ENCODE assay signal across 8 cellular contexts in genomic region chr11:133927690-133928627, GRCh38. TPM values are rescaled to one million over a fixed set of nuclear protein-coding genes. Genes with fewer than 3 reads are reported as not detected.
DNase-seq lines count a peak whose midpoint lies in the region; ATAC-seq lines count a peak whose summit lies in the region.

No MANE protein-coding gene starts in this region.

- peak; percentile 18 to 46 for DNase-seq in AML-193 (lab: John Stamatoyannopoulos, UW)
- peak; percentile 69 for DNase-seq in NCI-H2196 treated with DMSO at 0.1 percent for 48 hours (lab: John Stamatoyannopoulos, UW; ENCODE audit: unreplicated experiment)
- DNase-seq in activated CD4-positive, alpha-beta T cell treated with anti-CD3 and anti-CD28 coated beads, Interleukin-2, amount 50 U/mL, for 24 hours (ENCODE audit: low read depth in 1 of 2, low spot score in 1 of 2), result peak; percentile 51 to 58
- DNase-seq in mesendoderm, result peak; percentile 80
- peak; percentile 36 to 59 for DNase-seq in stimulated activated CD8-positive, alpha-beta memory T cell treated with anti-CD3 and anti-CD28 coated beads, Interleukin-2, amount 100 ng/mL, for 48 hours (ENCODE audit: low read depth in 2 of 2)

- H3K23ac ChIP-seq in mesendoderm (ENCODE audit: low read length), result no peak overlapping the region

- peak overlapping the region; percentile 37 for H2AK5ac ChIP-seq in mesendoderm (ENCODE audit: low read length)

- no peaks in the 10 kb centered on the region for H3K36me3 ChIP-seq in duodenal mucosa (ENCODE audit: control insufficient read depth in 1 of 2, insufficient read depth in 2 of 2, low read length in 2 of 2)
- no peaks in the 10 kb centered on the region for H3K36me3 ChIP-seq in mesendoderm (ENCODE audit: control insufficient read depth, insufficient read depth, low read length)

- H3K79me2 ChIP-seq in mesendoderm (ENCODE audit: control insufficient read depth, insufficient read depth, low read length), result no peaks in the 10 kb centered on the region

- H4K5ac ChIP-seq in mesendoderm (ENCODE audit: low read length), result no peak overlapping the region

- no peak overlapping the region for H2BK5ac ChIP-seq in mesendoderm (ENCODE audit: low read length)

- H3K27ac ChIP-seq in duodenal mucosa (ENCODE audit: low read depth, low read length) (no peak overlapping the region), mesendoderm (ENCODE audit: low read depth, low read length) (no peak overlapping the region)

- no peak overlapping the region for H3K4me2 ChIP-seq in mesendoderm (ENCODE audit: low read length)

- H2BK15ac ChIP-seq in mesendoderm (replicated peaks; ENCODE audit: low read depth), result no peak overlapping the region

- no peak overlapping the region for H3K4ac ChIP-seq in mesendoderm (ENCODE audit: low read depth, low read length)

- no peak overlapping the region for H2BK120ac ChIP-seq in mesendoderm (ENCODE audit: low read depth, low read length)

- H3K79me1 ChIP-seq in mesendoderm (ENCODE audit: low read length), result no peaks in the 10 kb centered on the region

- no CpG with 5 or more reads among the region's 36 CpGs for WGBS in mesendoderm (ENCODE audit: extremely low coverage, insufficient coverage, low lambda C conversion rate)

- H3K18ac ChIP-seq in mesendoderm (ENCODE audit: low read length), result no peak overlapping the region

- H3K4me3 ChIP-seq in duodenal mucosa (ENCODE audit: low read depth in 1 of 2, low read length in 2 of 2) (peak overlapping the region; percentile 34 to 44), mesendoderm (ENCODE audit: low read length) (no peak overlapping the region)

- no peaks in the 10 kb centered on the region for H3K27me3 ChIP-seq in duodenal mucosa (ENCODE audit: control insufficient read depth in 1 of 2, insufficient read depth in 2 of 2, low read length in 2 of 2)
- no peaks in the 10 kb centered on the region for H3K27me3 ChIP-seq in mesendoderm (ENCODE audit: insufficient read depth, low read length, poor library complexity)

- no peak overlapping the region for H4K8ac ChIP-seq in mesendoderm (ENCODE audit: low read depth, low read length)

- H3K9ac ChIP-seq in duodenal mucosa (ENCODE audit: low read depth in 1 of 2, low read length in 2 of 2), result no peak overlapping the region
- H3K9ac ChIP-seq in mesendoderm (ENCODE audit: low read length), result no peak overlapping the region

- ATAC-seq in GM18907 (IDR thresholded peaks at IDR 0.05; ENCODE audit: unreplicated experiment) (peak; percentile 83), HG03135 (IDR thresholded peaks at IDR 0.05; ENCODE audit: unreplicated experiment) (peak; percentile 80)

- H3K4me1 ChIP-seq in duodenal mucosa (ENCODE audit: control insufficient read depth in 1 of 2, insufficient read depth in 2 of 2, low read length in 2 of 2) (peaks cover 11 to 13% of the 10 kb centered on the region in 2 donors), mesendoderm (ENCODE audit: control insufficient read depth, low read depth, low read length) (no peaks in the 10 kb centered on the region)

- H3K9me3 ChIP-seq in duodenal mucosa (ENCODE audit: control insufficient read depth in 1 of 2, low read length in 2 of 2), result no peaks in the 10 kb centered on the region

- H3K56ac ChIP-seq in mesendoderm (ENCODE audit: low read length), result no peak overlapping the region

RNA-seq across cellular contexts. Expression of gene IGSF9B, which starts 28.8 kb away (rescaled TPM):
- 8.4 TPM for polyA plus RNA-seq in mesendoderm (2013, experiment 1 of 2)
- 7.0 TPM for polyA plus RNA-seq in mesendoderm (2013, experiment 2 of 2)
